25 cellular contexts compared by ENCODE assay signal in genomic region chr3:181009225-181009624, GRCh38. TPM values are rescaled to one million over a fixed set of nuclear protein-coding genes. Genes with fewer than 3 reads are reported as not detected.
DNase-seq lines count a peak whose midpoint lies in the region; ATAC-seq and TF ChIP-seq lines count a peak whose summit lies in the region.
"Had no signal": no experiment of that assay in that cellular context is flagged by ENCODE, and none has a peak within 500 bp of the region (broad histone marks: within the 10 kb centered on the region; RNA-seq: fewer than 3 reads in every experiment).

No MANE protein-coding gene starts in this region.

- peaks cover 2% of the 10 kb centered on the region for H3K9me3 Mint-ChIP-seq in stimulated activated effector memory CD8-positive, alpha-beta T cell treated with anti-CD3 and anti-CD28 coated beads, Interleukin-12 subunit alpha, Interleukin-12 subunit beta, amount 100 ng/mL, for 72 hours

- ATAC-seq in HG02973 (IDR thresholded peaks at IDR 0.05; ENCODE audit: unreplicated experiment) (peak; percentile 43), body of pancreas (no peak)
- ATAC-seq in stimulated activated effector memory CD8-positive, alpha-beta T cell treated with anti-CD3 and anti-CD28 coated beads, Interleukin-12 subunit alpha, Interleukin-12 subunit beta, amount 100 ng/mL, for 72 hours: peak; percentile 91
- ATAC-seq: gastroesophageal sphincter, psoas muscle had no signal

- TF ChIP-seq POLR2A in body of pancreas (IDR thresholded peaks at IDR 0.05): no peak

- no peaks in the 10 kb centered on the region for H3K9me3 ChIP-seq in body of pancreas
- H3K9me3 ChIP-seq: esophagus muscularis mucosa, gastroesophageal sphincter, psoas muscle had no signal

- no peak overlapping the region for H3K4me3 Mint-ChIP-seq in stimulated activated effector memory CD8-positive, alpha-beta T cell treated with anti-CD3 and anti-CD28 coated beads, Interleukin-12 subunit alpha, Interleukin-12 subunit beta, amount 100 ng/mL, for 72 hours
- H3K4me3 Mint-ChIP-seq: CD4-positive, alpha-beta memory T cell had no signal

- H3K4me1 ChIP-seq in body of pancreas: no peaks in the 10 kb centered on the region
- H3K4me1 ChIP-seq: esophagus muscularis mucosa, gastroesophageal sphincter, psoas muscle had no signal

- peak overlapping the region; percentile 15 for H3K27ac Mint-ChIP-seq in stimulated activated effector memory CD8-positive, alpha-beta T cell treated with anti-CD3 and anti-CD28 coated beads, Interleukin-12 subunit alpha, Interleukin-12 subunit beta, amount 100 ng/mL, for 72 hours
- H3K27ac Mint-ChIP-seq: CD4-positive, alpha-beta memory T cell had no signal

- no peak overlapping the region for H3K4me3 ChIP-seq in body of pancreas
- H3K4me3 ChIP-seq: esophagus muscularis mucosa, gastroesophageal sphincter, psoas muscle had no signal

- H3K27me3 ChIP-seq in body of pancreas: no peaks in the 10 kb centered on the region
- H3K27me3 ChIP-seq: esophagus muscularis mucosa, gastroesophageal sphincter had no signal

- no peaks in the 10 kb centered on the region for H3K36me3 ChIP-seq in body of pancreas (replicated peaks in 1 of 2; ENCODE audit: insufficient read depth in 1 of 2, low read depth in 2 of 2)
- H3K36me3 ChIP-seq: esophagus muscularis mucosa, gastroesophageal sphincter had no signal

- no peak overlapping the region for H3K27ac ChIP-seq in body of pancreas
- H3K27ac ChIP-seq: esophagus muscularis mucosa, gastroesophageal sphincter, psoas muscle had no signal

- no peaks in the 10 kb centered on the region for H3K36me3 Mint-ChIP-seq in stimulated activated effector memory CD8-positive, alpha-beta T cell treated with anti-CD3 and anti-CD28 coated beads, Interleukin-12 subunit alpha, Interleukin-12 subunit beta, amount 100 ng/mL, for 72 hours
- H3K36me3 Mint-ChIP-seq: CD4-positive, alpha-beta memory T cell had no signal

- 51 to 58% methylated on average over 5 of the region's 5 CpGs for whole genome bisulfite sequencing in body of pancreas, 2 donors

- intact Hi-C loops in body of pancreas (cut with DNase I): no loop called here

- peak; percentile 33 to 42 (median 34) for DNase-seq in stimulated activated CD4-positive, alpha-beta T cell treated with anti-CD3 and anti-CD28 coated beads, Interleukin-12 subunit alpha, Interleukin-12 subunit beta, amount 100 ng/mL, for 48 hours (ENCODE audit: low read depth in 2 of 3, low spot score in 1 of 3)
- no peak for DNase-seq in stimulated activated CD4-positive, alpha-beta T cell treated with anti-CD3 and anti-CD28 coated beads, Interleukin-12 subunit alpha, Interleukin-12 subunit beta, amount 100 ng/mL, for 4 hours
- DNase-seq in amniotic epithelial cell (ENCODE audit: low read depth) (peak; percentile 26), NCI-H1105 treated with DMSO at 0.1 percent for 48 hours (lab: John Stamatoyannopoulos, UW) (no peak), body of pancreas (no peak), GM19240 (ENCODE audit: insufficient read length, low spot score) (no peak)
- DNase-seq in stimulated activated effector memory CD8-positive, alpha-beta T cell treated with anti-CD3 and anti-CD28 coated beads, Interleukin-12 subunit alpha, Interleukin-12 subunit beta, amount 100 ng/mL, for 72 hours (ENCODE audit: low spot score in 2 of 2): no peak
- DNase-seq: activated CD4-positive, alpha-beta T cell treated with anti-CD3 and anti-CD28 coated beads, Interleukin-2, amount 50 U/mL, for 4 hours; activated gamma-delta T cell; CD4-positive, alpha-beta memory T cell; cerebellar nuclear complex; effector memory CD4-positive, alpha-beta T cell; GF-D8; HCEC 1CT; Karpas-422; kidney; NCI-H1048; NCI-H2029 treated with DMSO at 0.1 percent for 48 hours; NCI-H446; psoas muscle; SHP77; SW 1271 had no signal

- H3K4me1 Mint-ChIP-seq in stimulated activated effector memory CD8-positive, alpha-beta T cell treated with anti-CD3 and anti-CD28 coated beads, Interleukin-12 subunit alpha, Interleukin-12 subunit beta, amount 100 ng/mL, for 72 hours: no peaks in the 10 kb centered on the region

- no peak for TF ChIP-seq CTCF in body of pancreas (IDR thresholded peaks at IDR 0.05)

RNA-seq across cellular contexts. Expression of gene DNAJC19, which starts 19.7 kb away (rescaled TPM):
- total RNA-seq in body of pancreas: 10 to 100 TPM; 21.8 to 42.5 TPM

Comparison
In these comparisons a context has a peak if more than half of its experiments do, and no peak if none do; other contexts are left out.
1. DNase-seq: peak in stimulated activated CD4-positive, alpha-beta T cell treated with anti-CD3 and anti-CD28 coated beads, Interleukin-12 subunit alpha, Interleukin-12 subunit beta, amount 100 ng/mL, for 48 hours (3 of 3) and amniotic epithelial cell (single experiment); none in stimulated activated CD4-positive, alpha-beta T cell treated with anti-CD3 and anti-CD28 coated beads, Interleukin-12 subunit alpha, Interleukin-12 subunit beta, amount 100 ng/mL, for 4 hours (single experiment), stimulated activated effector memory CD8-positive, alpha-beta T cell treated with anti-CD3 and anti-CD28 coated beads, Interleukin-12 subunit alpha, Interleukin-12 subunit beta, amount 100 ng/mL, for 72 hours (0 of 2), NCI-H1105 treated with DMSO at 0.1 percent for 48 hours (single experiment), body of pancreas (0 of 4) and GM19240 (single experiment).